Comparison of ENCODE assay signal across 8 cellular contexts in genomic region chr22:29820941-29821789, GRCh38. TPM values are rescaled to one million over a fixed set of nuclear protein-coding genes. Genes with fewer than 3 reads are reported as not detected.
DNase-seq lines count a peak whose midpoint lies in the region; ATAC-seq and TF ChIP-seq lines count a peak whose summit lies in the region.

No MANE protein-coding gene starts in this region.

- no peaks in the 10 kb centered on the region for H3K27me3 ChIP-seq in MM.1S (replicated peaks; ENCODE audit: insufficient read depth, low read length)

- ATAC-seq in GM18867 (IDR thresholded peaks at IDR 0.05; ENCODE audit: unreplicated experiment): peak; percentile 47

- H3K4me3 ChIP-seq in AG09309 (ENCODE audit: control insufficient read depth, low read depth, low read length): no peak overlapping the region
- H3K4me3 ChIP-seq in choroid plexus epithelial cell (ENCODE audit: low read depth, low read length): no peak overlapping the region
- H3K4me3 ChIP-seq in MM.1S (ENCODE audit: low read length): no peak overlapping the region

- no peak for TF ChIP-seq CTCF in AG09309 (IDR thresholded peaks at IDR 0.05; ENCODE audit: control insufficient read depth, insufficient read depth, low read depth, low read length, missing control alignments)
- TF ChIP-seq CTCF in choroid plexus epithelial cell (conservative IDR thresholded peaks at IDR 0.05; ENCODE audit: low read depth, low read length): no peak
- no peak for TF ChIP-seq CTCF in MM.1S (IDR thresholded peaks at IDR 0.05; ENCODE audit: low read length)

- H4K20me1 ChIP-seq in MM.1S (ENCODE audit: insufficient read depth, low read length): no peaks in the 10 kb centered on the region

- H3K36me3 ChIP-seq in MM.1S (replicated peaks; ENCODE audit: insufficient read depth, low read length): no peaks in the 10 kb centered on the region

- H3K4me1 ChIP-seq in MM.1S (ENCODE audit: low read length): no peaks in the 10 kb centered on the region

- no peak overlapping the region for H3K4me2 ChIP-seq in MM.1S (ENCODE audit: low read depth, low read length)

- H3K79me2 ChIP-seq in MM.1S (ENCODE audit: low read length): no peaks in the 10 kb centered on the region

- H3K9me3 ChIP-seq in MM.1S (replicated peaks; ENCODE audit: insufficient read depth, low read length): no peaks in the 10 kb centered on the region

- no peak overlapping the region for H3K27ac ChIP-seq in MM.1S (ENCODE audit: low read length)

- no peak overlapping the region for H3K9ac ChIP-seq in MM.1S (ENCODE audit: low read length)

- DNase-seq in AG09309 (ENCODE audit: low read depth): peak; percentile 68
- DNase-seq in HuH-7 (ENCODE audit: low spot score): peak; percentile 43
- peak; percentile 45 to 53 for DNase-seq in SHP77 (lab: John Stamatoyannopoulos, UW)
- DNase-seq in choroid plexus epithelial cell (ENCODE audit: low read depth): peak; percentile 98
- DNase-seq in mucosa of gallbladder (ENCODE audit: low spot score): peak; percentile 95
- DNase-seq in NCI-H2081 treated with DMSO at 0.1 percent for 48 hours (lab: John Stamatoyannopoulos, UW): no peak
- DNase-seq in MM.1S: no peak

- H3K9me2 ChIP-seq in MM.1S (replicated peaks; ENCODE audit: insufficient read depth, low read length): no peaks in the 10 kb centered on the region

- no peaks in the 10 kb centered on the region for H3F3A ChIP-seq in MM.1S (ENCODE audit: insufficient read depth, low read length)

- H2AFZ ChIP-seq in MM.1S (ENCODE audit: low read length): no peak overlapping the region

RNA-seq across cellular contexts. Expression of gene ASCC2, which starts 16.9 kb away (rescaled TPM):
- 60.7 TPM for total RNA-seq in mucosa of gallbladder

RNA-seq across cellular contexts. Expression of gene UQCR10, which starts 54.0 kb away (rescaled TPM):
- 106 TPM for total RNA-seq in mucosa of gallbladder

RNA-seq across cellular contexts. Expression of gene ZMAT5, which starts 54.4 kb away (rescaled TPM):
- 18.7 TPM for total RNA-seq in mucosa of gallbladder

Comparison
In these comparisons a context has a peak if more than half of its experiments do, and no peak if none do; other contexts are left out.
1. DNase-seq: peak in AG09309 (single experiment), HuH-7 (single experiment), SHP77 (2 of 2), choroid plexus epithelial cell (single experiment) and mucosa of gallbladder (single experiment); none in NCI-H2081 treated with DMSO at 0.1 percent for 48 hours (single experiment) and MM.1S (single experiment).